ENCODE assay signal across 23 cellular contexts in genomic region chr11:116224889-116225200, GRCh38.
"Had no signal": no experiment of that assay in that cellular context is flagged by ENCODE, and none has a peak within 500 bp of the region (broad histone marks: within the 10 kb centered on the region; RNA-seq: fewer than 3 reads in every experiment).

No MANE protein-coding gene starts in this region.

- H3K27ac Mint-ChIP-seq: activated naive CD8-positive, alpha-beta T cell; activated T-cell treated with anti-CD3 and anti-CD28 coated beads, Interleukin-2, amount 50 U/mL, for 72 hours; effector memory CD8-positive, alpha-beta T cell; immature natural killer cell; nephron progenitor cell; stimulated activated memory B cell treated with anti-CD40 and anti-IgM and Interleukin-4, amounts not matched to agents 10 μg/mL and 1 μg/mL and 100 μg/mL, for 72 hours; stimulated activated naive CD8-positive, alpha-beta T cell treated with anti-CD3 and anti-CD28 coated beads, Interleukin-15, amount 100 ng/mL, for 72 hours; type B pancreatic cell had no signal

- H3K9me3 ChIP-seq: adrenal gland, ascending aorta, gastroesophageal sphincter, heart left ventricle, psoas muscle, right atrium auricular region, uterus had no signal

- DNase-seq: activated naive CD4-positive, alpha-beta T cell; cortex of kidney; kidney; mammary epithelial cell had no signal

- H3K9ac ChIP-seq: parathyroid adenoma had no signal

- H3K9me3 Mint-ChIP-seq: activated T-cell treated with anti-CD3 and anti-CD28 coated beads, Interleukin-2, amount 50 U/mL, for 72 hours; stimulated activated memory B cell treated with anti-CD40 and anti-IgM and Interleukin-4, amounts not matched to agents 10 μg/mL and 1 μg/mL and 100 μg/mL, for 72 hours; stimulated activated naive CD8-positive, alpha-beta T cell treated with anti-CD3 and anti-CD28 coated beads, Interleukin-15, amount 100 ng/mL, for 72 hours; type B pancreatic cell had no signal

- H3K4me3 Mint-ChIP-seq: activated naive CD8-positive, alpha-beta T cell; activated T-cell treated with anti-CD3 and anti-CD28 coated beads, Interleukin-2, amount 50 U/mL, for 72 hours; effector memory CD8-positive, alpha-beta T cell; immature natural killer cell; nephron progenitor cell; stimulated activated memory B cell treated with anti-CD40 and anti-IgM and Interleukin-4, amounts not matched to agents 10 μg/mL and 1 μg/mL and 100 μg/mL, for 72 hours; stimulated activated naive CD8-positive, alpha-beta T cell treated with anti-CD3 and anti-CD28 coated beads, Interleukin-15, amount 100 ng/mL, for 72 hours; type B pancreatic cell had no signal

- H3K4me1 Mint-ChIP-seq: immature natural killer cell; stimulated activated memory B cell treated with anti-CD40 and anti-IgM and Interleukin-4, amounts not matched to agents 10 μg/mL and 1 μg/mL and 100 μg/mL, for 72 hours; stimulated activated naive CD8-positive, alpha-beta T cell treated with anti-CD3 and anti-CD28 coated beads, Interleukin-15, amount 100 ng/mL, for 72 hours had no signal

- H3K4me2 ChIP-seq: smooth muscle cell had no signal

- H3K27me3 ChIP-seq: ascending aorta, brain microvascular endothelial cell, right atrium auricular region, uterus had no signal

- H3K4me1 ChIP-seq: adrenal gland, ascending aorta, gastroesophageal sphincter, parathyroid adenoma, psoas muscle, right atrium auricular region, uterus had no signal

- ATAC-seq: activated T-cell treated with anti-CD3 and anti-CD28 coated beads, Interleukin-2, amount 50 U/mL, for 72 hours; effector memory CD8-positive, alpha-beta T cell; gastroesophageal sphincter; stimulated activated memory B cell treated with anti-CD40 and anti-IgM and Interleukin-4, amounts not matched to agents 10 μg/mL and 1 μg/mL and 100 μg/mL, for 72 hours had no signal

- H2AFZ ChIP-seq: parathyroid adenoma had no signal

- H3K36me3 Mint-ChIP-seq: activated naive CD8-positive, alpha-beta T cell; immature natural killer cell; stimulated activated memory B cell treated with anti-CD40 and anti-IgM and Interleukin-4, amounts not matched to agents 10 μg/mL and 1 μg/mL and 100 μg/mL, for 72 hours; type B pancreatic cell had no signal

- H3K79me2 ChIP-seq: parathyroid adenoma had no signal

- H3K36me3 ChIP-seq: adrenal gland, ascending aorta, brain microvascular endothelial cell, gastroesophageal sphincter, heart left ventricle, right atrium auricular region, uterus had no signal

- H3K4me3 ChIP-seq: adrenal gland, ascending aorta, gastroesophageal sphincter, heart left ventricle, psoas muscle, right atrium auricular region, smooth muscle cell, uterus had no signal

- H3K27ac ChIP-seq: adrenal gland, ascending aorta, brain microvascular endothelial cell, gastroesophageal sphincter, heart left ventricle, parathyroid adenoma, psoas muscle, right atrium auricular region, VCaP had no signal
